In genomic region chr22:37930270-37930951, GRCh38 we compare ENCODE assay signal across 9 cellular contexts. TPM values are rescaled to one million over a fixed set of nuclear protein-coding genes. Genes with fewer than 3 reads are reported as not detected.
A peak's percentile ranks its signal among the peaks of the same experiment; 100 is the strongest.
DNase-seq lines count a peak whose midpoint lies in the region; ATAC-seq and TF ChIP-seq lines count a peak whose summit lies in the region.
"Had no signal": no experiment of that assay in that cellular context is flagged by ENCODE, and none has a peak within 500 bp of the region (broad histone marks: within the 10 kb centered on the region; RNA-seq: fewer than 3 reads in every experiment).

No MANE protein-coding gene starts in this region.

- peak overlapping the region; percentile 17 for H3K27ac ChIP-seq in suprapubic skin

- TF ChIP-seq POLR2A in suprapubic skin (IDR thresholded peaks at IDR 0.05), result no peak

- peaks cover 72% of the 10 kb centered on the region for H3K36me3 ChIP-seq in suprapubic skin

- no peak for TF ChIP-seq EP300 in suprapubic skin (IDR thresholded peaks at IDR 0.05)

- TF ChIP-seq CTCF in fibroblast of the aortic adventitia (IDR thresholded peaks at IDR 0.05; ENCODE audit: insufficient read depth, low read length), result peak; percentile 59
- TF ChIP-seq CTCF in suprapubic skin (IDR thresholded peaks at IDR 0.05), result peak in 1 of 2 donors; percentile 31

- DNase-seq in activated CD4-positive, alpha-beta T cell treated with anti-CD3 and anti-CD28 coated beads for 48 hours, result peak; percentile 21
- no peak for DNase-seq in activated CD4-positive, alpha-beta T cell treated with anti-CD3 and anti-CD28 coated beads, Interleukin-2, amount 50 U/mL, for 4 hours
- DNase-seq in RPMI7951 (ENCODE audit: low read depth), result peak; percentile 15
- DNase-seq in fibroblast of the aortic adventitia (ENCODE audit: low read depth), result peak; percentile 33
- DNase-seq in suprapubic skin (ENCODE audit: low spot score in 2 of 2), result no peak
- no peak for DNase-seq in NK-92 treated with Interleukin-12 subunit alpha and Interleukin-12 subunit beta, amount 100 ng/mL, for 24 hours (lab: John Stamatoyannopoulos, UW)

- no peak for ATAC-seq in HG02763 (IDR thresholded peaks at IDR 0.05; ENCODE audit: unreplicated experiment)
- ATAC-seq in GM18520 (IDR thresholded peaks at IDR 0.05; ENCODE audit: unreplicated experiment), result no peak

- H3K4me3 ChIP-seq in fibroblast of the aortic adventitia (ENCODE audit: low read depth, low read length) (no peak overlapping the region), suprapubic skin (no peak overlapping the region)

- peaks cover 43% of the 10 kb centered on the region for H3K4me1 ChIP-seq in suprapubic skin

- WGBS in suprapubic skin, result 63% methylated on average over 4 of the region's 11 CpGs

- H3K27me3 ChIP-seq in suprapubic skin, result no peaks in the 10 kb centered on the region

- no peaks in the 10 kb centered on the region for H3K9me3 ChIP-seq in suprapubic skin

RNA-seq across cellular contexts. Expression of gene C22orf23, which starts 23.0 kb away (rescaled TPM):
- total RNA-seq in RPMI7951 (2014; rRNA removed; shearing (Covaris generic)), result 0.12 and 0.29 TPM in 2 replicates
- total RNA-seq in fibroblast of the aortic adventitia (ENCODE audit: low replicate concordance) (0.54 TPM in 1 of 2 replicates, not detected in the other), suprapubic skin (not detected)
- total RNA-seq: T-helper 1 cell treated with Interleukin-12 subunit alpha and Interleukin-12 subunit beta and Interleukin-4 antibody, amounts not matched to agents 30 ng/mL and 1 ng/mL, for 36 hours had no signal

RNA-seq across cellular contexts. Expression of gene POLR2F, which starts 23.1 kb away (rescaled TPM):
- total RNA-seq in RPMI7951 (2014; rRNA removed; shearing (Covaris generic)), result 107 and 123 TPM in 2 replicates
- 18.3 and 112 TPM in 2 replicates for total RNA-seq in fibroblast of the aortic adventitia (ENCODE audit: low replicate concordance)
- 10 to 100 TPM; 60.1 to 66.8 (median 64.1) TPM for total RNA-seq in suprapubic skin

RNA-seq across cellular contexts. Expression of gene MICALL1, which starts 24.3 kb away (rescaled TPM):
- total RNA-seq in RPMI7951 (2014; rRNA removed; shearing (Covaris generic)), result 8.4 and 12.8 TPM in 2 replicates
- total RNA-seq in fibroblast of the aortic adventitia (ENCODE audit: low replicate concordance) (13.2 and 24.7 TPM in 2 replicates), suprapubic skin (100 to 1,000 TPM; 125 to 157 (median 131) TPM)

RNA-seq across cellular contexts. Expression of gene SOX10, which starts 53.9 kb away (rescaled TPM):
- total RNA-seq in RPMI7951 (2014; rRNA removed; shearing (Covaris generic)), result 3.0 and 3.2 TPM in 2 replicates
- total RNA-seq in fibroblast of the aortic adventitia (ENCODE audit: low replicate concordance) (not detected in 2 replicates), suprapubic skin (10 to 100 TPM; 15.2 to 30.8 (median 20.5) TPM)
- total RNA-seq: T-helper 1 cell treated with Interleukin-12 subunit alpha and Interleukin-12 subunit beta and Interleukin-4 antibody, amounts not matched to agents 30 ng/mL and 1 ng/mL, for 36 hours had no signal

Comparison
In these comparisons a context has a peak if more than half of its experiments do, and no peak if none do; other contexts are left out.
1. DNase-seq: peak in activated CD4-positive, alpha-beta T cell treated with anti-CD3 and anti-CD28 coated beads for 48 hours (single experiment), RPMI7951 (single experiment) and fibroblast of the aortic adventitia (single experiment); none in activated CD4-positive, alpha-beta T cell treated with anti-CD3 and anti-CD28 coated beads, Interleukin-2, amount 50 U/mL, for 4 hours (0 of 2), suprapubic skin (0 of 2) and NK-92 treated with Interleukin-12 subunit alpha and Interleukin-12 subunit beta, amount 100 ng/mL, for 24 hours (single experiment).